ENCODE assay signal across 17 cellular contexts in genomic region chrX:2741386-2741785, GRCh38. TPM values are rescaled to one million over a fixed set of nuclear protein-coding genes. Genes with fewer than 3 reads are reported as not detected.
DNase-seq lines count a peak whose midpoint lies in the region; TF ChIP-seq lines count a peak whose summit lies in the region.
"Had no signal": no experiment of that assay in that cellular context is flagged by ENCODE, and none has a peak within 500 bp of the region (broad histone marks: within the 10 kb centered on the region; RNA-seq: fewer than 3 reads in every experiment).

No MANE protein-coding gene starts in this region.

- no peaks in the 10 kb centered on the region for H3K4me1 Mint-ChIP-seq in activated naive CD4-positive, alpha-beta T cell treated with anti-CD3 and anti-CD28 coated beads, Interleukin-2, amount 50 U/mL, for 24 hours
- H3K4me1 Mint-ChIP-seq in type B pancreatic cell (ENCODE audit: unreplicated experiment) = peaks cover 6% of the 10 kb centered on the region

- CTCF ChIA-PET in HEK293 (lab: Yijun Ruan, JAX) = no interaction called here

- H3K9me3 ChIP-seq in HEK293 (ENCODE audit: control insufficient read depth, insufficient read depth, low read depth, low read length) = no peaks in the 10 kb centered on the region

- DNase-seq in activated naive CD4-positive, alpha-beta T cell treated with Interleukin-2 at 50 U/mL for 16 hours = no peak
- no peak for DNase-seq in type B pancreatic cell (ENCODE audit: extremely low spot score, unreplicated experiment)
- DNase-seq in dermis blood vessel endothelial cell = no peak
- no peak for DNase-seq in NCI-H146 treated with DMSO at 0.1 percent for 48 hours (lab: John Stamatoyannopoulos, UW; ENCODE audit: unreplicated experiment)
- DNase-seq: C1 segment of cervical spinal cord; Calu3; CD4-positive, alpha-beta memory T cell; COR-L47; DMS53; DMS79 treated with DMSO at 0.1 percent for 48 hours; GF-D8; GOT3; HCEC 1CT had no signal

- peaks cover 18 to 37% of the 10 kb centered on the region in 2 experiments for H3K36me3 ChIP-seq in HEK293 (ENCODE audit: control insufficient read depth in 2 of 2, insufficient read depth in 1 of 2, low read length in 2 of 2)

- POLR2A ChIA-PET in HEK293 (lab: Yijun Ruan, JAX) = no interaction called here

- peaks cover 25% of the 10 kb centered on the region for H3K36me3 Mint-ChIP-seq in activated naive CD4-positive, alpha-beta T cell treated with anti-CD3 and anti-CD28 coated beads, Interleukin-2, amount 50 U/mL, for 24 hours
- H3K36me3 Mint-ChIP-seq in type B pancreatic cell = peaks cover 37% of the 10 kb centered on the region

- no peak overlapping the region for H3K27ac ChIP-seq in HEK293 (ENCODE audit: extremely low read depth, low read depth, low read length)

- H3K27me3 Mint-ChIP-seq in activated naive CD4-positive, alpha-beta T cell treated with anti-CD3 and anti-CD28 coated beads, Interleukin-2, amount 50 U/mL, for 24 hours = no peaks in the 10 kb centered on the region
- no peaks in the 10 kb centered on the region for H3K27me3 Mint-ChIP-seq in type B pancreatic cell
- H3K27me3 Mint-ChIP-seq: CD4-positive, alpha-beta memory T cell had no signal

- no peaks in the 10 kb centered on the region for H3K4me1 ChIP-seq in HEK293 (ENCODE audit: control insufficient read depth, insufficient read depth, low read length)

- peak overlapping the region; percentile 72 for H3K27ac Mint-ChIP-seq in activated naive CD4-positive, alpha-beta T cell treated with anti-CD3 and anti-CD28 coated beads, Interleukin-2, amount 50 U/mL, for 24 hours
- H3K27ac Mint-ChIP-seq in type B pancreatic cell = peak overlapping the region; percentile 14

- TF ChIP-seq CTCF in HEK293 (tag by site-specific recombination; IDR thresholded peaks at IDR 0.05) = no peak
- TF ChIP-seq CTCF in type B pancreatic cell (conservative IDR thresholded peaks at IDR 0.05) = no peak

- H3K4me3 Mint-ChIP-seq in activated naive CD4-positive, alpha-beta T cell treated with anti-CD3 and anti-CD28 coated beads, Interleukin-2, amount 50 U/mL, for 24 hours = no peak overlapping the region
- H3K4me3 Mint-ChIP-seq in type B pancreatic cell = no peak overlapping the region
- H3K4me3 Mint-ChIP-seq: CD4-positive, alpha-beta memory T cell had no signal

- H3K9me3 Mint-ChIP-seq in activated naive CD4-positive, alpha-beta T cell treated with anti-CD3 and anti-CD28 coated beads, Interleukin-2, amount 50 U/mL, for 24 hours = no peaks in the 10 kb centered on the region
- H3K9me3 Mint-ChIP-seq in type B pancreatic cell = no peaks in the 10 kb centered on the region

- no peak overlapping the region for H3K4me3 ChIP-seq in HEK293 (ENCODE audit: low read depth, low read length)

TF ChIP-seq in HEK293, 187 proteins besides CTCF, POLR2A, EP300 and RAD21:
- no peak for TF ChIP-seq ZNF404 (tag by site-specific recombination; IDR thresholded peaks at IDR 0.05)
- no peak for TF ChIP-seq ZNF274 (IDR thresholded peaks at IDR 0.05; ENCODE audit: low read length)
- no peak for TF ChIP-seq ZNF274 (tag by site-specific recombination; IDR thresholded peaks at IDR 0.05; ENCODE audit: borderline replicate concordance)
- TF ChIP-seq ZNF394 (tag by site-specific recombination; IDR thresholded peaks at IDR 0.05; ENCODE audit: borderline replicate concordance) = peak; percentile 93
- TF ChIP-seq ZNF335 (tag by site-specific recombination; conservative IDR thresholded peaks at IDR 0.05) = no peak
- TF ChIP-seq ZNF174 (tag by site-specific recombination; IDR thresholded peaks at IDR 0.05) = no peak
- TF ChIP-seq ZFP37 (tag by site-specific recombination; IDR thresholded peaks at IDR 0.05) = no peak
- no peak for TF ChIP-seq ZNF37A (tag by site-specific recombination; IDR thresholded peaks at IDR 0.05)

RNA-seq across cellular contexts. Expression of gene XG, which starts 10.5 kb away (rescaled TPM):
- total RNA-seq in type B pancreatic cell (ENCODE audit: low replicate concordance) = 0.55 and 0.63 TPM in 2 replicates
- total RNA-seq in dermis blood vessel endothelial cell = under 0.01 TPM in 1 of 2 replicates, not detected in the other
- total RNA-seq: A172, Calu3, Daoy had no signal

RNA-seq across cellular contexts. Expression of gene CD99, which starts 50.3 kb away (rescaled TPM):
- 292 and 372 TPM in 2 replicates for total RNA-seq in type B pancreatic cell (ENCODE audit: low replicate concordance)
- total RNA-seq in dermis blood vessel endothelial cell = 194 and 216 TPM in 2 replicates
